In the genomic region with DNA sequence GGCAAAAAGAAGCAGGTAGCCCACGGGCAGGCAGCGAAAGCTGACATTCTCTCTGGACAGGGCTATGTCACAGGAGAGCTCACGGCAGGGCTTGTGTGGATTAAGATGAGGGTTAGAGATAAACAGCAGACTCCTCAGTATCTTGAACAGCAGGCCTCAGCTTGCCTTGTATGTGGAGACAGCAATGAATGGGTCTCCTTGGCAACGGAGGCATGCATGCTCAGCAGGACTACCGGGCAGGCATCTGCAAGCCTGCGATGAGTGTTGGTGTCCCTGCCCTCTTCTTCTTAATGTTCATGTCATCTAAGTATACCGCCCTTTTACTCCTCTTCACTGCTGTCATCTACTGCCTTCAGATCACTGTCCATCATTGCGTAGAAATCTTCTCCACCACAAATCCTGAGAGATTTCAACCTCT, we compare ENCODE assay signal across 13 cellular contexts.
DNase-seq lines count a peak whose midpoint lies in the region; ATAC-seq and TF ChIP-seq lines count a peak whose summit lies in the region.
"Had no signal": no experiment of that assay in that cellular context is flagged by ENCODE, and none has a peak within 500 bp of the region (broad histone marks: within the 10 kb centered on the region; RNA-seq: fewer than 3 reads in every experiment).

No MANE protein-coding gene starts in this region.

- DNase-seq in COR-L47 (lab: John Stamatoyannopoulos, UW) (peak; percentile 84), NCI-H187 (lab: John Stamatoyannopoulos, UW) (peak; percentile 15 to 27), astrocyte of the hippocampus (ENCODE audit: low read depth, low spot score) (peak; percentile 20), islet precursor cell (peak; percentile 96), amniotic stem cell (lab: John Stamatoyannopoulos, UW) (no peak), CD1c-positive myeloid dendritic cell (ENCODE audit: extremely low spot score) (no peak), left colon (no peak), ascending aorta (ENCODE audit: low spot score in 2 of 2) (no peak)
- DNase-seq: CD4-positive, alpha-beta T cell; NCI-H1092 treated with DMSO at 0.1 percent for 48 hours; nephron progenitor cell; stimulated activated CD4-positive, alpha-beta T cell treated with anti-CD3 and anti-CD28 coated beads, Interleukin-2, amount 100 ng/mL, for 48 hours; SW 1271 had no signal

- H3K27me3 ChIP-seq in ascending aorta, result no peaks in the 10 kb centered on the region

- intact Hi-C loops in left colon (cut with DNase I, micrococcal nuclease) (loop anchor here in 1 of 2 donors (5.0 kb wide), 1 partner anchor 437 kb away; the partner anchor contains the start of gene COL28A1), ascending aorta (cut with DNase I) (loop anchor here (5.0 to 10.0 kb wide), 3 partner anchors 82 to 1114 kb away; partner anchors contain the start of genes C1GALT1 and MIOS)

- ATAC-seq in left colon, result no peak

- TF ChIP-seq CTCF in ascending aorta (IDR thresholded peaks at IDR 0.05), result no peak

- no peaks in the 10 kb centered on the region for H3K9me3 ChIP-seq in ascending aorta

- H3K27ac ChIP-seq in ascending aorta, result no peak overlapping the region

- H3K36me3 ChIP-seq in ascending aorta, result no peaks in the 10 kb centered on the region

- no peak overlapping the region for H3K4me3 ChIP-seq in ascending aorta

- H3K4me1 ChIP-seq in ascending aorta, result no peaks in the 10 kb centered on the region

Comparison
In these comparisons a context has a peak if more than half of its experiments do, and no peak if none do; other contexts are left out.
1. DNase-seq: peak in COR-L47 (single experiment), NCI-H187 (2 of 2), astrocyte of the hippocampus (single experiment) and islet precursor cell (single experiment); none in amniotic stem cell (single experiment), CD1c-positive myeloid dendritic cell (single experiment), left colon (0 of 2) and ascending aorta (0 of 2).